Comparison of ENCODE assay signal across 8 cellular contexts in the genomic region with DNA sequence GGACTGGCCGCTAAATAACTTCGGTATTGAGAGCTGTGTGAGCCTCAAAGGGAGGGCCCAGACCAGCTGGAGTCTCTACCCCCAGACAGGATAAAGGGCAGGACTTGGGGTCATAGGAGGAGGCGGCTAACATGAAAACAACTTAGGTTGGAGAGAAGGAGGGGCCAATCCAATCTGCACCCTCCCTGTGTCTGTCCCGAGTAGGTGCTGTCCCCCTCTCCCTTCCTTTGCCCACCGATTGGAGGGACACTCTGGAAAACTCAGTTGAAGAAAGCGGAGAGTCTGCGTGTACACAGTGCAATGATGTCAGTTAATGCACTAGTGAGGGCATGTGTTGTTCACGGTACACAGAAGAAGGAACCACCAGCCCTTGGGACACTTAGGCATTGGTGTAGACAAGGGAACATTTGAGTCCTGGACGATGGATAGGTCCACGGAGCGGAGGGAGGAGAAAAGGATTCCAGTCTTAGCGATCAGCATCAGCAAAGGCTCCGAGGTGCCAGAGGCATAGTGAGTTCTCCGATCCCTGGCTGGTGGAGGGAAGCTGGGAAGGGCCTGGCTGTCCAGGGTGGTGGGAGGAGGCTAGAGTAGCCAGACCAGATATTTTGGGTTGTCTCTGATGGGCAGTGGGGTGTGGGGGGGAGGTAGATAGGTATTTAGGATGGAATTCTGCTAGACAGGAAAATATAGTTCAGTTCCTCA.
DNase-seq lines count a peak whose midpoint lies in the region; ATAC-seq and TF ChIP-seq lines count a peak whose summit lies in the region.

No MANE protein-coding gene starts in this region.

- ATAC-seq in HG02973 (IDR thresholded peaks at IDR 0.05; ENCODE audit: unreplicated experiment) (peak; percentile 5), HG03571 (IDR thresholded peaks at IDR 0.05; ENCODE audit: unreplicated experiment) (no peak)

- DNase-seq in AG10803 (ENCODE audit: low read depth) (peak; percentile 45), cardiac fibroblast (ENCODE audit: low read depth in 2 of 2) (no peak), NCI-H2107 treated with DMSO at 0.1 percent for 48 hours (lab: John Stamatoyannopoulos, UW; ENCODE audit: unreplicated experiment) (no peak), NCI-H69 (lab: John Stamatoyannopoulos, UW) (no peak), cortex of kidney (lab: John Stamatoyannopoulos, UW) (no peak)

- TF ChIP-seq CTCF in AG10803 (conservative IDR thresholded peaks at IDR 0.05; ENCODE audit: low read length) (no peak), cardiac fibroblast (IDR thresholded peaks at IDR 0.05; ENCODE audit: low read depth, low read length) (no peak)

- peaks cover 38% of the 10 kb centered on the region for H3K4me1 ChIP-seq in mucosa of stomach (ENCODE audit: control insufficient read depth, insufficient read depth, low read length)

- H3K27me3 ChIP-seq in mucosa of stomach (ENCODE audit: control insufficient read depth, insufficient read depth, low read length) = peaks cover 3% of the 10 kb centered on the region

- no peaks in the 10 kb centered on the region for H3K9me3 ChIP-seq in mucosa of stomach (ENCODE audit: control insufficient read depth, low read length)

- peak overlapping the region; percentile 67 for H3K9ac ChIP-seq in mucosa of stomach (ENCODE audit: low read length)

- peaks cover 4% of the 10 kb centered on the region for H3K36me3 ChIP-seq in mucosa of stomach (ENCODE audit: control insufficient read depth, insufficient read depth, low read length)

- H3K4me3 ChIP-seq in AG10803 (ENCODE audit: low read length) (peak overlapping the region; percentile 65), cardiac fibroblast (replicated peaks in 1 of 2; ENCODE audit: low read depth in 2 of 2, low read length in 2 of 2) (peak overlapping the region; percentile 23 to 44), mucosa of stomach (ENCODE audit: low read length) (no peak overlapping the region)
